In genomic region chr17:19461139-19461538, GRCh38 we compare ENCODE assay signal across 12 cellular contexts. TPM values are rescaled to one million over a fixed set of nuclear protein-coding genes. Genes with fewer than 3 reads are reported as not detected.
DNase-seq lines count a peak whose midpoint lies in the region; ATAC-seq, FAIRE-seq and TF ChIP-seq lines count a peak whose summit lies in the region.
"Had no signal": no experiment of that assay in that cellular context is flagged by ENCODE, and none has a peak within 500 bp of the region (broad histone marks: within the 10 kb centered on the region; RNA-seq: fewer than 3 reads in every experiment).

No MANE protein-coding gene starts in this region.

- peak overlapping the region; percentile 99 for H3K27ac ChIP-seq in Karpas-422 (ENCODE audit: low read length)
- peak overlapping the region; percentile 67 for H3K27ac ChIP-seq in caudate nucleus (ENCODE audit: low read depth, low read length)
- H3K27ac ChIP-seq: SJSA1, VCaP had no signal

- H3K4me1 ChIP-seq in Karpas-422 (ENCODE audit: low read length): peaks cover 99% of the 10 kb centered on the region

- peak overlapping the region; percentile 68 for H3K4me2 ChIP-seq in Karpas-422 (ENCODE audit: low read depth, low read length, poor library complexity, severe bottlenecking)

- peak overlapping the region in 5 of 7 donors; percentile 58 to 86 (median 63) for H3K27ac Mint-ChIP-seq in CD14-positive monocyte

- no peaks in the 10 kb centered on the region for H3K9me2 ChIP-seq in Karpas-422 (replicated peaks; ENCODE audit: insufficient read depth, low read length)

- no peak overlapping the region for H3K4me3 Mint-ChIP-seq in CD14-positive monocyte

- no peak for TF ChIP-seq POLR2A in GM12891 (IDR thresholded peaks at IDR 0.05; ENCODE audit: low read depth, low read length)

- peaks cover 0 to 6% (median 5%) of the 10 kb centered on the region in 3 donors for H3K27me3 Mint-ChIP-seq in CD14-positive monocyte (ENCODE audit: low read depth in 3 of 3)

- DNase-seq in CD14-positive monocyte (ENCODE audit: low spot score) (no peak), Karpas-422 (peak; percentile 96), caudate nucleus (lab: John Stamatoyannopoulos, UW) (peak in 24 of 61 donors; percentile 4 to 59 (median 32)), midbrain (lab: John Stamatoyannopoulos, UW) (peak; percentile 46), GM12891 (ENCODE audit: insufficient read length, low spot score) (no peak)
- no peak for DNase-seq in stimulated activated CD4-positive, alpha-beta T cell treated with anti-CD3 and anti-CD28 coated beads, Interleukin-1b, Interleukin-23, amount 100 ng/mL, for 48 hours
- DNase-seq: stimulated activated CD8-positive, alpha-beta memory T cell treated with anti-CD3 and anti-CD28 coated beads, Interleukin-4, amount 100 ng/mL, for 48 hours had no signal

- TF ChIP-seq CTCF in CD14-positive monocyte (IDR thresholded peaks at IDR 0.05): no peak

- ATAC-seq in HG03095 (IDR thresholded peaks at IDR 0.05; ENCODE audit: unreplicated experiment) (no peak), HG03439 (IDR thresholded peaks at IDR 0.05; ENCODE audit: unreplicated experiment) (no peak)
- ATAC-seq: left ventricle myocardium superior had no signal

- peak overlapping the region; percentile 61 for H3K9ac ChIP-seq in Karpas-422 (ENCODE audit: low read length)

- no peak overlapping the region for H2AFZ ChIP-seq in Karpas-422 (ENCODE audit: low read length)

- peaks cover 48% of the 10 kb centered on the region for H3K4me1 Mint-ChIP-seq in CD14-positive monocyte

- H3K9me3 Mint-ChIP-seq in CD14-positive monocyte: no peaks in the 10 kb centered on the region

- no peaks in the 10 kb centered on the region for H3K36me3 ChIP-seq in Karpas-422 (ENCODE audit: insufficient read depth, low read length)
- H3K36me3 ChIP-seq: SJSA1 had no signal

- intact Hi-C loops in CD14-positive monocyte (cut with micrococcal nuclease): loop anchor here in 1 of 2 donors (5.0 kb wide), 1 partner anchor 46 kb away; no protein-coding TSS in a partner anchor

- H3K36me3 Mint-ChIP-seq in CD14-positive monocyte: no peaks in the 10 kb centered on the region

- no peak for FAIRE-seq in GM12891 (lab: Jason Lieb, UNC)

- H3K27me3 ChIP-seq in Karpas-422 (ENCODE audit: low read length): no peaks in the 10 kb centered on the region
- H3K27me3 ChIP-seq: SJSA1 had no signal

- no peaks in the 10 kb centered on the region for H4K20me1 ChIP-seq in Karpas-422 (ENCODE audit: insufficient read depth, low read depth, low read length)

- H3K79me2 ChIP-seq in Karpas-422 (ENCODE audit: low read length): no peaks in the 10 kb centered on the region

- H3K4me3 ChIP-seq in Karpas-422 (ENCODE audit: low read length): peak overlapping the region; percentile 1; the same call in 1 of the 2 replicates
- H3K4me3 ChIP-seq: SJSA1 had no signal

- H3K9me3 ChIP-seq in Karpas-422 (ENCODE audit: low read length): no peaks in the 10 kb centered on the region
- H3K9me3 ChIP-seq: SJSA1 had no signal

TF ChIP-seq in GM12891, 5 proteins besides CTCF, POLR2A, EP300 and RAD21:
- TF ChIP-seq POLR2AphosphoS5 (IDR thresholded peaks at IDR 0.05; ENCODE audit: low read depth, low read length) (no peak), PAX5 (IDR thresholded peaks at IDR 0.05; ENCODE audit: insufficient read depth, low read length, severe bottlenecking) (no peak), SPI1 (IDR thresholded peaks at IDR 0.05; ENCODE audit: low read depth, low read length) (no peak), POU2F2 (IDR thresholded peaks at IDR 0.05; ENCODE audit: low read depth, low read length) (no peak), TAF1 (IDR thresholded peaks at IDR 0.05; ENCODE audit: low read depth, low read length) (no peak)

RNA-seq across cellular contexts. Expression of gene RNF112, which starts 50.1 kb away (rescaled TPM):
- polyA plus RNA-seq in CD14-positive monocyte: not detected
- 0.07 TPM in 1 of 2 replicates, not detected in the other for total RNA-seq in Karpas-422 (2014; rRNA removed; shearing (Covaris generic); ENCODE audit: low replicate concordance)
- polyA plus RNA-seq in GM12891 (2012; ENCODE audit: low read depth, missing spikeins): not detected
- total RNA-seq: SJSA1 had no signal

Comparison
In these comparisons a context has a peak if more than half of its experiments do, and no peak if none do; other contexts are left out.
1. DNase-seq: peak in Karpas-422 (single experiment) and midbrain (single experiment); none in CD14-positive monocyte (single experiment), stimulated activated CD4-positive, alpha-beta T cell treated with anti-CD3 and anti-CD28 coated beads, Interleukin-1b, Interleukin-23, amount 100 ng/mL, for 48 hours (single experiment) and GM12891 (single experiment).